ENCODE assay signal across 8 cellular contexts in the genomic region with DNA sequence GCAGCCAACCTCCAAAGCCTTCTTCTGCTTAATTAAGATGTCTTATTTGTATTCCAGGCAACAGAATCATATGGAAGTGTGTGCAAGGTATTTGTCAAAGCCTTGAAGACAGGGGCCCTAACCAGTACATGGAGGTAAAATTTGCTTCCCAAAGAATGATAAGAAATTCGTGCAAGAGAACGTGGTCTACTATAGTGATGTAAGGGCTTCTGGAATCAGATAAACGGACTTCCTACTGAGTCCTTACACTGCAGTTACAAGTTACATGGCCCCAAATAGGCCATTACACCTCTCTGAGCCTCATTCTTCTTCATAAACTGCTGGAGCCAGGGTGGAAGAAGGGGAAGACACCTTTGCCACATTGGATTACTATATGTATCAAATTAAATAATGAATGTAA.
"Had no signal": no experiment of that assay in that cellular context is flagged by ENCODE, and none has a peak within 500 bp of the region (broad histone marks: within the 10 kb centered on the region; RNA-seq: fewer than 3 reads in every experiment).

No MANE protein-coding gene starts in this region.

- ATAC-seq: GM23338, HepG2 had no signal

- H3K4me2 ChIP-seq: GM23338 had no signal

- DNase-seq: H9, HCEC 1CT, KG1 had no signal

- H3K4me3 ChIP-seq: GM23338 had no signal

- H2AFZ ChIP-seq: GM23338 had no signal

- FAIRE-seq: H1, H54, HepG2 had no signal

- H3K27ac ChIP-seq: HL-60 had no signal
